In the genomic region with DNA sequence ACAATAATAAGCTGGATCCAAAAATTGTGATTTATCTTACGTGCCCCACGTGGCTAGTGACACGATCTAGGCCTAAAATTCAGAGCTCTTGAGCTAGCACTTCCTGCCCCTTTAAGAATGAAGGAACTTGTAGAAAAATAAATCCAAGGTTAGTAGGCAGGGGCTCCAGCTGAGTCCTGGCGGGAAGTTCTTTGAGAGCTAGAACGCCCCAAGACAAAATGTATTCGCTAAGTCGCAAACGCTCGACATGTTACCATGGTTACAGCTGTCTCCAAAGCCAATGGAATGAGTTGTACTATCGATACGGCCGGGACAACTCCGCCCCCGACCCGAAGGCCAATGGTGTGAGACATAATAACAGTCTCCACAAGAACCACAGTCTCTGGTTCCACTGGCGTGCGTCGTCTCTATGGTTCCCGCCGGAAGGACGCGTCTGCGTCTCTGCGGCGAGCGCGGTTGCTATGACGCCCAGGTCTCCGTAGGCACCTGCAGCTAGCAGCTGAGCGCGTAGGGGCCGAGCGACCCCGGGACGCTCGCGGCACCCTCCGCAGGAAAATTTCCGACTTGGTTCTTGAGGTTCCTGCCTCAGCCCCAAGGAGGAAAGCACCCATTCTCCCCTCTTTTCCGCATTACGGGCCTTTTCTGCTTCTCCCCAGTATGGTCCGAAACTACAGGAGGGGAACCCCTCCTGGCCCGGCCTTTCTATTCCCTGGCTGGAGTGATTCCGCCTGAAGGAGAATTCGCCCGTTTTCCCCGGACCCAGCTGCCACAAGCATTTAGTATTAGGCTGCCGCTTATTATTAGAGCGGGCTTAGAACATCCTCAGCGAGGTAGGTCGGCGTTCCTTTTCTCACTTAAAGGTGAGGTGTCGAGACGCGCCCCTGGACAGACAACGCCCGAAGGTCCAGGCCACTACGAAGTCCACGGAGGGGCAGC, we compare ENCODE assay signal across 8 cellular contexts. TPM values are rescaled to one million over a fixed set of nuclear protein-coding genes. Genes with fewer than 3 reads are reported as not detected.
DNase-seq lines count a peak whose midpoint lies in the region; ATAC-seq and TF ChIP-seq lines count a peak whose summit lies in the region.

A gene (plus strand): TSS at position 459 of the 936 bp plus-strand sequence. CDS start 17,266 bp downstream, outside the sequence.

- intact Hi-C loops in dendritic cell treated with granulocyte-macrophage colony-stimulating factor and Interleukin-4, amounts not matched to agents 40 ng/mL and 50 ng/mL, for 4 days (cut with micrococcal nuclease): loop anchor here (10.0 kb wide), 1 partner anchor 192 kb away; a partner anchor contains a TSS

- TF ChIP-seq CTCF in BJ (IDR thresholded peaks at IDR 0.05; ENCODE audit: insufficient read depth, low read depth, low read length): no peak

- peak within 1 kb of the TSS; percentile 84 for H3K4me3 Mint-ChIP-seq in dendritic cell treated with granulocyte-macrophage colony-stimulating factor and Interleukin-4, amounts not matched to agents 40 ng/mL and 50 ng/mL, for 4 days

- no peaks in the 10 kb centered on the region for H3K9me3 Mint-ChIP-seq in dendritic cell treated with granulocyte-macrophage colony-stimulating factor and Interleukin-4, amounts not matched to agents 40 ng/mL and 50 ng/mL, for 4 days

- H3K4me3 ChIP-seq in BJ (ENCODE audit: low read depth, low read length): peak within 1 kb of the TSS; percentile 80

- POLR2A ChIA-PET in BJ (lab: Charles Lee): no interaction called here

- H3K27me3 Mint-ChIP-seq in dendritic cell treated with granulocyte-macrophage colony-stimulating factor and Interleukin-4, amounts not matched to agents 40 ng/mL and 50 ng/mL, for 4 days: peaks cover 2% of the 10 kb centered on the region

- DNase-seq in BJ (ENCODE audit: low read depth): peak; percentile 93
- peak; percentile 100 for DNase-seq in NCI-H526 treated with DMSO at 0.1 percent for 48 hours (lab: John Stamatoyannopoulos, UW)
- DNase-seq in activated CD4-positive, alpha-beta T cell treated with anti-CD3 and anti-CD28 coated beads, Interleukin-2, amount 50 U/mL, for 1 hour: peak; percentile 95
- peak; percentile 97 for DNase-seq in left lobe of liver (ENCODE audit: low spot score)
- peak; percentile 97 for DNase-seq in stimulated activated CD4-positive, alpha-beta T cell treated with anti-CD3 and anti-CD28 coated beads, Interleukin-1b, Interleukin-23, amount 100 ng/mL, for 48 hours

- CTCF ChIA-PET in BJ (lab: Yijun Ruan, JAX): interaction anchor here (1.2 to 1.4 kb wide), 2 partner anchors 9 to 290 kb away, joined by 3 to 5 read pairs; no protein-coding TSS in a partner anchor

- H3K4me1 Mint-ChIP-seq in dendritic cell treated with granulocyte-macrophage colony-stimulating factor and Interleukin-4, amounts not matched to agents 40 ng/mL and 50 ng/mL, for 4 days (ENCODE audit: low read depth): peaks cover 34% of the 10 kb centered on the region

- H3K36me3 Mint-ChIP-seq in dendritic cell treated with granulocyte-macrophage colony-stimulating factor and Interleukin-4, amounts not matched to agents 40 ng/mL and 50 ng/mL, for 4 days (ENCODE audit: low read depth): peaks cover 42% of the 10 kb centered on the region

- H3K27me3 ChIP-seq in BJ (ENCODE audit: control insufficient read depth, insufficient read depth, low read length): no peaks in the 10 kb centered on the region

- no peaks in the 10 kb centered on the region; the same call in 1 of the 2 replicates for H3K36me3 ChIP-seq in BJ (ENCODE audit: control insufficient read depth, insufficient read depth, low read length)

- H3K27ac Mint-ChIP-seq in dendritic cell treated with granulocyte-macrophage colony-stimulating factor and Interleukin-4, amounts not matched to agents 40 ng/mL and 50 ng/mL, for 4 days: peak within 1 kb of the TSS; percentile 82

- ATAC-seq in GM19372 (IDR thresholded peaks at IDR 0.05; ENCODE audit: low read depth, unreplicated experiment) (peak; percentile 99), HG03520 (IDR thresholded peaks at IDR 0.05; ENCODE audit: unreplicated experiment) (peak; percentile 99), left lobe of liver (peak; percentile 100)

RNA-seq across cellular contexts. Expression of the gene that starts here (rescaled TPM):
- 0.26 and 0.38 TPM in 2 replicates for polyA plus RNA-seq in BJ (2011; rRNA removed)
- 0.95 and 2.2 TPM in 2 replicates for polyA minus RNA-seq in BJ (2011; rRNA and poly(A)+ RNA removed)
- total RNA-seq in left lobe of liver: 1.7 TPM

Comparison
In these comparisons a context has a peak if more than half of its experiments do, and no peak if none do; other contexts are left out.
1. Peak in every context shown above with its lines: DNase-seq, ATAC-seq and H3K4me3 ChIP-seq.